ENCODE assay signal across 8 cellular contexts in genomic region chr1:200306954-200307754, GRCh38.
A peak's percentile ranks its signal among the peaks of the same experiment; 100 is the strongest.
DNase-seq lines count a peak whose midpoint lies in the region; ATAC-seq, FAIRE-seq and TF ChIP-seq lines count a peak whose summit lies in the region.

No MANE protein-coding gene starts in this region.

- H3K9me3 ChIP-seq in BLaER1, result no peaks in the 10 kb centered on the region
- H3K9me3 ChIP-seq in GM12878 (replicated peaks; ENCODE audit: control insufficient read depth, insufficient read depth, low read length), result no peaks in the 10 kb centered on the region

- POLR2A ChIA-PET in GM12878 (lab: Charles Lee), result interaction anchor here (0.6 to 0.7 kb wide), 2 partner anchors 58 to 108 kb away, joined by 3 read pairs; no protein-coding TSS in a partner anchor

- peak overlapping the region; percentile 4; the same call in 1 of the 2 replicates for H3K4me2 ChIP-seq in BLaER1
- H3K4me2 ChIP-seq in GM12878 (ENCODE audit: control insufficient read depth, insufficient read depth), result peak overlapping the region; percentile 84

- H3K27me3 ChIP-seq in BLaER1 (peaks cover 9% of the 10 kb centered on the region), GM12878 (replicated peaks in 1 of 2; ENCODE audit: control insufficient read depth in 2 of 2, insufficient read depth in 2 of 2, low read length in 1 of 2) (no peaks in the 10 kb centered on the region)

- H3K36me3 ChIP-seq in BLaER1, result no peaks in the 10 kb centered on the region
- no peaks in the 10 kb centered on the region for H3K36me3 ChIP-seq in GM12878 (ENCODE audit: control insufficient read depth in 2 of 2, insufficient read depth in 2 of 2, low read length in 1 of 2)

- peak; percentile 71 for TF ChIP-seq RAD21 in GM12878 (IDR thresholded peaks at IDR 0.05; ENCODE audit: insufficient read depth, low read depth, low read length)

- RAD21 ChIA-PET in GM12878 (lab: Charles Lee; ENCODE audit: unreplicated experiment), result interaction anchor here (1.0 to 3.2 kb wide), 7 partner anchors 10 to 623 kb away, joined by 3 to 10 read pairs (median 3); no protein-coding TSS in a partner anchor

- SMC1A ChIA-PET in GM12878 (lab: Charles Lee; ENCODE audit: uncharacterized antibody, unreplicated experiment), result interaction anchor here (0.6 to 3.7 kb wide), 16 partner anchors 14 to 329 kb away, joined by 3 to 14 read pairs (median 4); no protein-coding TSS in a partner anchor

- peak overlapping the region; percentile 59 for H2AFZ ChIP-seq in GM12878 (ENCODE audit: control insufficient read depth, low read depth, low read length)

- peak; percentile 67 for TF ChIP-seq CTCF in GM12875 (IDR thresholded peaks at IDR 0.05; ENCODE audit: borderline replicate concordance, insufficient read depth, low read depth, low read length)
- peak; percentile 66 to 79 (median 78) for TF ChIP-seq CTCF in GM12878 (IDR thresholded peaks at IDR 0.05 in 2 of 3, conservative IDR thresholded peaks at IDR 0.05 in 1 of 3; ENCODE audit: control insufficient read depth in 2 of 3, extremely low read depth in 1 of 3, insufficient read depth in 1 of 3, low read depth in 3 of 3, low read length in 3 of 3)

- no peak for TF ChIP-seq EP300 in GM12878 (IDR thresholded peaks at IDR 0.05; ENCODE audit: borderline replicate concordance in 1 of 2, control insufficient read depth in 1 of 2, low read depth in 2 of 2, low read length in 2 of 2)

- intact Hi-C loops in GM12878 (cut with micrococcal nuclease; ENCODE audit: unreplicated experiment), result loop anchor here (1.0 kb wide), 1 partner anchor 623 kb away; no protein-coding TSS in a partner anchor

- in situ Hi-C loops in GM12878 (cut with MboI), result no loop called here

- DNase-seq in NCI-H748 treated with DMSO at 0.1 percent for 48 hours (lab: John Stamatoyannopoulos, UW) (peak; percentile 18), GM12878 (ENCODE audit: low read depth, low spot score) (peak; percentile 17), left lobe of liver (ENCODE audit: low spot score) (no peak)

- WGBS in GM12878 (ENCODE audit: insufficient coverage, insufficient replicate concordance, low lambda C conversion rate, missing lambda C conversion rate), result 14% methylated on average over 8 of the region's 8 CpGs

- no TSS peak for BruUV-seq in GM12878 (replicated peaks; lab: Mats Ljungman, UMichigan)

- H3K4me3 ChIP-seq in BLaER1 (no peak overlapping the region), GM12875 (ENCODE audit: low read depth, low read length) (no peak overlapping the region), GM12878 (no peak overlapping the region)

- ATAC-seq in HG03045 (IDR thresholded peaks at IDR 0.05; ENCODE audit: unreplicated experiment) (peak; percentile 34), GM12878 (peak; percentile 65), left lobe of liver (peak; percentile 80), HG03565 (IDR thresholded peaks at IDR 0.05; ENCODE audit: unreplicated experiment) (no peak), GM18505 (IDR thresholded peaks at IDR 0.05; ENCODE audit: unreplicated experiment) (no peak)

- TF ChIP-seq POLR2A in GM12878 (IDR thresholded peaks at IDR 0.05; ENCODE audit: low read depth, low read length) (no peak), GM18505 (IDR thresholded peaks at IDR 0.05; ENCODE audit: borderline replicate concordance, extremely low read depth, insufficient read depth, insufficient read length) (no peak)

- no peaks in the 10 kb centered on the region for H4K20me1 ChIP-seq in BLaER1
- H4K20me1 ChIP-seq in GM12878 (ENCODE audit: control insufficient read depth, insufficient read depth), result no peaks in the 10 kb centered on the region

- H3K79me2 ChIP-seq in GM12878 (ENCODE audit: control insufficient read depth, insufficient read depth, low read length), result no peaks in the 10 kb centered on the region

- CTCF ChIA-PET in GM12878 (lab: Yijun Ruan, JAX), result interaction anchor here (0.6 to 4.0 kb wide), 33 partner anchors 8 to 622 kb away, joined by 3 to 24 read pairs (median 4); no protein-coding TSS in a partner anchor

- FAIRE-seq in GM12878 (lab: Jason Lieb, UNC), result peak; percentile 35

- H3K9ac ChIP-seq in BLaER1, result no peak overlapping the region
- H3K9ac ChIP-seq in GM12878 (ENCODE audit: control insufficient read depth, insufficient read depth, low read length), result peak overlapping the region; percentile 35; the same call in 1 of the 2 replicates

- H3K27ac ChIP-seq in BLaER1 (no peak overlapping the region), GM12878 (ENCODE audit: control insufficient read depth, insufficient read depth) (peak overlapping the region; percentile 35; the same call in 1 of the 2 replicates)

- H3K4me1 ChIP-seq in BLaER1 (peaks cover 26% of the 10 kb centered on the region), GM12878 (ENCODE audit: control insufficient read depth, insufficient read depth, low read length) (peaks cover 26% of the 10 kb centered on the region)

TF ChIP-seq in GM12878, 131 proteins besides CTCF, POLR2A, EP300 and RAD21:
- TF ChIP-seq MTA2 (IDR thresholded peaks at IDR 0.05; ENCODE audit: low read depth) (peak; percentile 56; the same call in 1 of the 2 replicates), YY1 (IDR thresholded peaks at IDR 0.05; ENCODE audit: low read depth, low read length) (peak; percentile 54; the same call in 1 of the 2 replicates), NRF1 (conservative IDR thresholded peaks at IDR 0.05; ENCODE audit: low read depth, low read length) (no peak), POU2F2 (IDR thresholded peaks at IDR 0.05; ENCODE audit: borderline replicate concordance, low read depth, low read length) (0 out of 3 replicates have a peak, but pooled peaks have one; percentile 40), IKZF1 (conservative IDR thresholded peaks at IDR 0.05) (peak; percentile 42; the same call in 1 of the 2 replicates), SMARCA5 (IDR thresholded peaks at IDR 0.05) (peak; percentile 48; the same call in 1 of the 2 replicates), JUNB (IDR thresholded peaks at IDR 0.05) (peak; percentile 15; the same call in 1 of the 2 replicates), SMC3 (IDR thresholded peaks at IDR 0.05; ENCODE audit: borderline replicate concordance, low read length) (peak; percentile 65; the same call in 1 of the 2 replicates), WRNIP1 (IDR thresholded peaks at IDR 0.05; ENCODE audit: borderline replicate concordance, low read depth, low read length) (no peak), CHD2 (IDR thresholded peaks at IDR 0.05; ENCODE audit: borderline replicate concordance, low read depth, low read length) (no peak), IKZF2 (IDR thresholded peaks at IDR 0.05) (peak; percentile 16 to 56; a peak in 2 of 4 replicates), BHLHE40 (IDR thresholded peaks at IDR 0.05; ENCODE audit: borderline replicate concordance in 1 of 2, low read depth in 2 of 2, low read length in 1 of 2) (0 out of 4 replicates have a peak, but pooled peaks of 1 of the 2 experiments have one; percentile 23), SPI1 (IDR thresholded peaks at IDR 0.05; ENCODE audit: borderline replicate concordance, insufficient read depth, low read depth, low read length) (peak; percentile 15; the same call in 1 of the 2 replicates)

Comparison
In these comparisons a context has a peak if more than half of its experiments do, and no peak if none do; other contexts are left out.
1. ATAC-seq: peak in HG03045 (single experiment), GM12878 (single experiment) and left lobe of liver (single experiment); none in HG03565 (single experiment) and GM18505 (single experiment).